Comparison of ENCODE assay signal across 23 cellular contexts in genomic region chr15:71148048-71148447, GRCh38. TPM values are rescaled to one million over a fixed set of nuclear protein-coding genes. Genes with fewer than 3 reads are reported as not detected.
DNase-seq lines count a peak whose midpoint lies in the region; ATAC-seq, FAIRE-seq and TF ChIP-seq lines count a peak whose summit lies in the region.
"Had no signal": no experiment of that assay in that cellular context is flagged by ENCODE, and none has a peak within 500 bp of the region (broad histone marks: within the 10 kb centered on the region; RNA-seq: fewer than 3 reads in every experiment).

No MANE protein-coding gene starts in this region.

- H3K27me3 Mint-ChIP-seq in stimulated activated naive CD8-positive, alpha-beta T cell treated with anti-CD3 and anti-CD28 coated beads, Interleukin-15, amount 100 ng/mL, for 72 hours, result peaks cover 21% of the 10 kb centered on the region

- TF ChIP-seq CTCF in LNCaP clone FGC (IDR thresholded peaks at IDR 0.05; ENCODE audit: control insufficient read depth, extremely low read depth, insufficient read depth) (no peak), right atrium auricular region (IDR thresholded peaks at IDR 0.05) (no peak), pancreas (IDR thresholded peaks at IDR 0.05) (no peak)

- H3K9me3 ChIP-seq in right atrium auricular region (no peaks in the 10 kb centered on the region), pancreas (no peaks in the 10 kb centered on the region)
- H3K9me3 ChIP-seq: BE2C had no signal

- no peaks in the 10 kb centered on the region for H3K9me3 Mint-ChIP-seq in stimulated activated naive CD8-positive, alpha-beta T cell treated with anti-CD3 and anti-CD28 coated beads, Interleukin-15, amount 100 ng/mL, for 72 hours

- DNase-seq in LNCaP clone FGC (ENCODE audit: low read depth) (peak; percentile 7), Right ventricle myocardium superior (no peak), right atrium auricular region (ENCODE audit: low spot score) (no peak), pancreas (no peak), SKM-1 treated with dmso at 0.1 percent for 144 hours (lab: John Stamatoyannopoulos, UW; ENCODE audit: unreplicated experiment) (no peak), NOMO-1 treated with dmso at 0.1 percent for 144 hours (lab: John Stamatoyannopoulos, UW; ENCODE audit: unreplicated experiment) (no peak)
- DNase-seq in stimulated activated naive CD8-positive, alpha-beta T cell treated with anti-CD3 and anti-CD28 coated beads, Interleukin-15, amount 100 ng/mL, for 72 hours, result no peak
- DNase-seq: BE2C; CD4-positive, CD25-positive, alpha-beta regulatory T cell; COR-L47; DMS79 treated with DMSO at 0.1 percent for 48 hours; MM.1S; NCI-H1048; NCI-H1417 treated with DMSO at 0.1 percent for 48 hours; NCI-H187; NCI-H446; NCI-H526; PC-3; SIG-M5 had no signal

- H3K36me3 ChIP-seq in right atrium auricular region (no peaks in the 10 kb centered on the region), pancreas (no peaks in the 10 kb centered on the region)
- H3K36me3 ChIP-seq: BE2C had no signal

- intact Hi-C loops in Right ventricle myocardium superior (cut with DNase I), result no loop called here
- intact Hi-C loops in pancreas (cut with DNase I), result no loop called here

- no peak overlapping the region for H3K4me3 ChIP-seq in LNCaP clone FGC (ENCODE audit: low read depth, low read length)
- H3K4me3 ChIP-seq in right atrium auricular region, result no peak overlapping the region
- no peak overlapping the region for H3K4me3 ChIP-seq in pancreas
- H3K4me3 ChIP-seq: K562 had no signal

- ATAC-seq in Right ventricle myocardium superior (ENCODE audit: poor library complexity), result peak; percentile 59
- ATAC-seq in pancreas, result no peak
- ATAC-seq in stimulated activated naive CD8-positive, alpha-beta T cell treated with anti-CD3 and anti-CD28 coated beads, Interleukin-15, amount 100 ng/mL, for 72 hours, result no peak
- ATAC-seq in HG03159 (IDR thresholded peaks at IDR 0.05; ENCODE audit: unreplicated experiment), result no peak
- ATAC-seq: HCT116, K562, PC-3 had no signal

- no peak overlapping the region for H3K27ac Mint-ChIP-seq in stimulated activated naive CD8-positive, alpha-beta T cell treated with anti-CD3 and anti-CD28 coated beads, Interleukin-15, amount 100 ng/mL, for 72 hours
- H3K27ac Mint-ChIP-seq: CD4-positive, CD25-positive, alpha-beta regulatory T cell had no signal

- no peak for FAIRE-seq in pancreas (lab: Jason Lieb, UNC)
- FAIRE-seq: H1, K562 had no signal

- H3K27me3 ChIP-seq in right atrium auricular region, result no peaks in the 10 kb centered on the region
- no peaks in the 10 kb centered on the region for H3K27me3 ChIP-seq in pancreas
- H3K27me3 ChIP-seq: BE2C had no signal

- H3K4me3 Mint-ChIP-seq in stimulated activated naive CD8-positive, alpha-beta T cell treated with anti-CD3 and anti-CD28 coated beads, Interleukin-15, amount 100 ng/mL, for 72 hours, result no peak overlapping the region
- H3K4me3 Mint-ChIP-seq: CD4-positive, CD25-positive, alpha-beta regulatory T cell had no signal

- H3K27ac ChIP-seq in right atrium auricular region (peak overlapping the region; percentile 85 to 86), pancreas (peak overlapping the region; percentile 71 to 79 (median 78))

- H3K4me1 ChIP-seq in right atrium auricular region (peaks cover 0 to 65% of the 10 kb centered on the region in 2 donors), pancreas (peaks cover 4 to 25% (median 24%) of the 10 kb centered on the region in 3 donors)
- H3K4me1 ChIP-seq: BE2C had no signal

- H3K4me1 Mint-ChIP-seq in stimulated activated naive CD8-positive, alpha-beta T cell treated with anti-CD3 and anti-CD28 coated beads, Interleukin-15, amount 100 ng/mL, for 72 hours, result no peaks in the 10 kb centered on the region
- H3K4me1 Mint-ChIP-seq: CD4-positive, CD25-positive, alpha-beta regulatory T cell had no signal

- 92% methylated on average over 6 of the region's 6 CpGs for WGBS in pancreas, 2 donors

RNA-seq across cellular contexts. Expression of gene THSD4, which starts 32.8 kb away (rescaled TPM):
- total RNA-seq in Right ventricle myocardium superior (75.6 TPM), right atrium auricular region (10 to 100 TPM; 41.2 to 85.3 TPM), pancreas (10 to 100 TPM in 5 of 6 donors, 1 to 10 TPM in 1; 6.0 to 17.8 (median 14.2) TPM)
- polyA plus RNA-seq in pancreas, result 1 to 10 TPM; 7.8 to 9.0 TPM
- total RNA-seq: CD4-positive, CD25-positive, alpha-beta regulatory T cell had no signal
- polyA plus RNA-seq: CD4-positive, CD25-positive, alpha-beta regulatory T cell had no signal
